In genomic region chr1:28913786-28914227, GRCh38 we compare ENCODE assay signal across 1 cellular context.
TF ChIP-seq lines count a peak whose summit lies in the region.

No MANE protein-coding gene starts in this region.

TF ChIP-seq in HEK293, 187 proteins besides CTCF, POLR2A, EP300 and RAD21 (continued from another document):
- TF ChIP-seq, protein P1, sequence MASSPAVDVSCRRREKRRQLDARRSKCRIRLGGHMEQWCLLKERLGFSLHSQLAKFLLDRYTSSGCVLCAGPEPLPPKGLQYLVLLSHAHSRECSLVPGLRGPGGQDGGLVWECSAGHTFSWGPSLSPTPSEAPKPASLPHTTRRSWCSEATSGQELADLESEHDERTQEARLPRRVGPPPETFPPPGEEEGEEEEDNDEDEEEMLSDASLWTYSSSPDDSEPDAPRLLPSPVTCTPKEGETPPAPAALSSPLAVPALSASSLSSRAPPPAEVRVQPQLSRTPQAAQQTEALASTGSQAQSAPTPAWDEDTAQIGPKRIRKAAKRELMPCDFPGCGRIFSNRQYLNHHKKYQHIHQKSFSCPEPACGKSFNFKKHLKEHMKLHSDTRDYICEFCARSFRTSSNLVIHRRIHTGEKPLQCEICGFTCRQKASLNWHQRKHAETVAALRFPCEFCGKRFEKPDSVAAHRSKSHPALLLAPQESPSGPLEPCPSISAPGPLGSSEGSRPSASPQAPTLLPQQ (tag by site-specific recombination; IDR thresholded peaks at IDR 0.05): no peak; the same call in 1 of the 2 replicates
- no peak for TF ChIP-seq MZF1 (tag by site-specific recombination; IDR thresholded peaks at IDR 0.05; ENCODE audit: borderline replicate concordance)
- no peak for TF ChIP-seq ZNF423 (tag by site-specific recombination; IDR thresholded peaks at IDR 0.05)
- no peak for TF ChIP-seq ZNF626 (tag by site-specific recombination; IDR thresholded peaks at IDR 0.05)
- no peak for TF ChIP-seq HOXD13 (CRISPR knock-in tag; IDR thresholded peaks at IDR 0.05; ENCODE audit: borderline replicate concordance)
- TF ChIP-seq ZNF521 (tag by site-specific recombination; IDR thresholded peaks at IDR 0.05): no peak
- TF ChIP-seq REPIN1 (tag by site-specific recombination; IDR thresholded peaks at IDR 0.05; ENCODE audit: low read depth): no peak
- TF ChIP-seq ZNF645 (tag by site-specific recombination; IDR thresholded peaks at IDR 0.05): no peak
- no peak for TF ChIP-seq ZNF670 (tag by site-specific recombination; IDR thresholded peaks at IDR 0.05; ENCODE audit: low read depth)
- no peak for TF ChIP-seq ZNF23 (tag by site-specific recombination; IDR thresholded peaks at IDR 0.05; ENCODE audit: borderline replicate concordance)
- no peak for TF ChIP-seq SP2 (tag by site-specific recombination; IDR thresholded peaks at IDR 0.05)
- TF ChIP-seq ZBTB17 (tag by site-specific recombination; IDR thresholded peaks at IDR 0.05): 0 out of 2 replicates have a peak, but pooled peaks have one; percentile 69
- no peak for TF ChIP-seq ZNF311 (tag by site-specific recombination; IDR thresholded peaks at IDR 0.05; ENCODE audit: borderline replicate concordance)
